ENCODE assay signal across 8 cellular contexts in the genomic region with DNA sequence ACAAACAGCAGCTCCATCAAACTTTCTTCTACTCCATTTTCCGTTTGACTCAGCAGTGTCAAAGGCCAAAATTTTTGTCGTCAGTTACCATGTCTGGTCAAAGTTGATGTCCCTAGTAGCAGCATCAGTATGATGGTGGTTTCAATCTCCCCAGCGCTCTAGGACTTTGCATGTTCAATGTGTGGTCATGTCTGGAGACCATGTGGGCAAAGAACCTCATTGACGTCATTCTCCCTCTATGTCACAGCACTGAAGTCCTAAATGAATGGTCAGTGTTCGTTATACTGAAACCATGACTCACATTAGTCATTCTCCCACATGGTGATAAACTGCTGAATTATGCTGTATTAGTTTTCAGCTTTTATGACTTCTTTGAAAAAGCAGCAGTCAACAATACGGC. TPM values are rescaled to one million over a fixed set of nuclear protein-coding genes. Genes with fewer than 3 reads are reported as not detected.
A peak's percentile ranks its signal among the peaks of the same experiment; 100 is the strongest.
DNase-seq lines count a peak whose midpoint lies in the region; ATAC-seq and TF ChIP-seq lines count a peak whose summit lies in the region.

No MANE protein-coding gene starts in this region.

- H3K18ac ChIP-seq in mesendoderm (ENCODE audit: low read length): no peak overlapping the region

- H2AK5ac ChIP-seq in mesendoderm (ENCODE audit: low read length): no peak overlapping the region

- H3K9me3 ChIP-seq in SJCRH30 (replicated peaks) (no peaks in the 10 kb centered on the region), transverse colon (no peaks in the 10 kb centered on the region)

- H3K4me2 ChIP-seq in mesendoderm (ENCODE audit: low read length): no peak overlapping the region

- no peak for TF ChIP-seq POLR2A in transverse colon (IDR thresholded peaks at IDR 0.05)

- no peak overlapping the region for H3K56ac ChIP-seq in mesendoderm (ENCODE audit: low read length)

- no peak for TF ChIP-seq CTCF in astrocyte of the cerebellum (IDR thresholded peaks at IDR 0.05; ENCODE audit: low read depth, low read length, missing control alignments)
- TF ChIP-seq CTCF in transverse colon (IDR thresholded peaks at IDR 0.05): no peak

- H4K5ac ChIP-seq in mesendoderm (ENCODE audit: low read length): no peak overlapping the region

- H3K23ac ChIP-seq in mesendoderm (ENCODE audit: low read length): no peak overlapping the region

- H3K79me1 ChIP-seq in mesendoderm (ENCODE audit: low read length): no peaks in the 10 kb centered on the region

- WGBS in transverse colon (ENCODE audit: low coverage in 1 of 2), 2 donors: 59 to 64% methylated on average over 4 to 6 of the region's 6 CpGs
- WGBS in mesendoderm (ENCODE audit: extremely low coverage, insufficient coverage, low lambda C conversion rate): no CpG with 5 or more reads among the region's 6 CpGs

- intact Hi-C loops in transverse colon (cut with DNase I; ENCODE audit: low total_unique reads): no loop called here

- H3K4me1 ChIP-seq in SJCRH30 (no peaks in the 10 kb centered on the region), transverse colon (no peaks in the 10 kb centered on the region), mesendoderm (ENCODE audit: control insufficient read depth, low read depth, low read length) (no peaks in the 10 kb centered on the region)

- ATAC-seq in GM19324 (IDR thresholded peaks at IDR 0.05; ENCODE audit: low FRiP score, unreplicated experiment): peak; percentile 76
- ATAC-seq in HG03097 (IDR thresholded peaks at IDR 0.05; ENCODE audit: low FRiP score, unreplicated experiment): peak; percentile 71

- no peaks in the 10 kb centered on the region for H3K27me3 ChIP-seq in SJCRH30
- H3K27me3 ChIP-seq in transverse colon: no peaks in the 10 kb centered on the region
- H3K27me3 ChIP-seq in mesendoderm (ENCODE audit: insufficient read depth, low read length, poor library complexity): no peaks in the 10 kb centered on the region

- H2BK15ac ChIP-seq in mesendoderm (replicated peaks; ENCODE audit: low read depth): no peak overlapping the region

- no peak for TF ChIP-seq EP300 in transverse colon (IDR thresholded peaks at IDR 0.05; ENCODE audit: low read depth)

- H2BK120ac ChIP-seq in mesendoderm (ENCODE audit: low read depth, low read length): no peak overlapping the region

- H3K36me3 ChIP-seq in SJCRH30 (no peaks in the 10 kb centered on the region), transverse colon (no peaks in the 10 kb centered on the region), mesendoderm (ENCODE audit: control insufficient read depth, insufficient read depth, low read length) (no peaks in the 10 kb centered on the region)

- no peak overlapping the region for H2BK5ac ChIP-seq in mesendoderm (ENCODE audit: low read length)

- H3K27ac ChIP-seq in SJCRH30 (no peak overlapping the region), transverse colon (no peak overlapping the region), mesendoderm (ENCODE audit: low read depth, low read length) (no peak overlapping the region)

- no peak overlapping the region for H3K9ac ChIP-seq in mesendoderm (ENCODE audit: low read length)

- DNase-seq in AG08396 (ENCODE audit: low spot score) (peak; percentile 59), astrocyte of the cerebellum (ENCODE audit: low read depth) (peak; percentile 93), SJCRH30 (no peak), transverse colon (no peak), mesendoderm (no peak), LoVo (ENCODE audit: low spot score) (no peak)

- H3K4me3 ChIP-seq in astrocyte of the cerebellum (ENCODE audit: low read depth, low read length): no peak overlapping the region
- no peak overlapping the region for H3K4me3 ChIP-seq in SJCRH30
- H3K4me3 ChIP-seq in transverse colon: no peak overlapping the region
- H3K4me3 ChIP-seq in mesendoderm (ENCODE audit: low read length): no peak overlapping the region

- H3K4ac ChIP-seq in mesendoderm (ENCODE audit: low read depth, low read length): no peak overlapping the region

- in situ Hi-C loops in astrocyte of the cerebellum (cut with HindIII; ENCODE audit: low sequenced_read_pairs) (loop anchor here (5.0 kb wide), 1 partner anchor 63 kb away; the partner anchor contains the start of gene EID1), transverse colon (cut with MboI; ENCODE audit: low pct_ligation_motif_present in 1 of 4, low pct_unique_long_range_greater_than_20kb in 1 of 4, low sequenced_read_pairs in 3 of 4) (no loop called here)

- no peaks in the 10 kb centered on the region for H3K79me2 ChIP-seq in mesendoderm (ENCODE audit: control insufficient read depth, insufficient read depth, low read length)

- no peak overlapping the region for H4K8ac ChIP-seq in mesendoderm (ENCODE audit: low read depth, low read length)

RNA-seq across cellular contexts. Expression of gene SHC4, which starts 23.2 kb away (rescaled TPM):
- total RNA-seq in SJCRH30 (2014; rRNA removed; shearing (Covaris generic)): 1.2 and 1.8 TPM in 2 replicates
- total RNA-seq in transverse colon: under 1 TPM in 2 of 4 donors, not detected in 2; 0.48 to 0.96 TPM
- polyA plus RNA-seq in mesendoderm (2013, experiment 1 of 2): 0.13 TPM
- 0.13 TPM for polyA plus RNA-seq in mesendoderm (2013, experiment 2 of 2)

Comparison
In these comparisons a context has a peak if more than half of its experiments do, and no peak if none do; other contexts are left out.
1. DNase-seq: peak in AG08396 (single experiment) and astrocyte of the cerebellum (single experiment); none in SJCRH30 (0 of 2), transverse colon (single experiment), mesendoderm (single experiment) and LoVo (single experiment).